16 cellular contexts compared by ENCODE assay signal in genomic region chr1:36920801-36921405, GRCh38.
DNase-seq lines count a peak whose midpoint lies in the region; ATAC-seq and TF ChIP-seq lines count a peak whose summit lies in the region.
"Had no signal": no experiment of that assay in that cellular context is flagged by ENCODE, and none has a peak within 500 bp of the region (broad histone marks: within the 10 kb centered on the region; RNA-seq: fewer than 3 reads in every experiment).

No MANE protein-coding gene starts in this region.

- peaks cover 3 to 14% (median 3%) of the 10 kb centered on the region in 5 experiments for H3K9me3 Mint-ChIP-seq in brain
- peaks cover 1 to 4% of the 10 kb centered on the region in 2 donors for H3K9me3 Mint-ChIP-seq in stimulated activated naive B cell treated with anti-CD40 and anti-IgM and Interleukin-4, amounts not matched to agents 10 μg/mL and 1 μg/mL and 100 μg/mL, for 72 hours

- DNase-seq in H7 (peak; percentile 30), mesenteric fat pad (ENCODE audit: low spot score) (peak; percentile 71), ureter (ENCODE audit: low spot score) (peak; percentile 25), hepatic stellate cell (ENCODE audit: low spot score) (no peak)
- DNase-seq in activated CD4-positive, alpha-beta T cell treated with anti-CD3 and anti-CD28 coated beads for 48 hours = no peak
- DNase-seq in stimulated activated naive B cell treated with anti-CD40 and anti-IgM and Interleukin-4, amounts not matched to agents 10 μg/mL and 1 μg/mL and 100 μg/mL, for 72 hours = no peak
- DNase-seq: AML-193; CD4-positive, CD25-positive, alpha-beta regulatory T cell; DMS53; GF-D8; HFFc6 had no signal

- peaks cover 45% of the 10 kb centered on the region for H3K4me1 Mint-ChIP-seq in brain
- H3K4me1 Mint-ChIP-seq in stimulated activated naive B cell treated with anti-CD40 and anti-IgM and Interleukin-4, amounts not matched to agents 10 μg/mL and 1 μg/mL and 100 μg/mL, for 72 hours = no peaks in the 10 kb centered on the region
- H3K4me1 Mint-ChIP-seq: CD4-positive, CD25-positive, alpha-beta regulatory T cell had no signal

- peak overlapping the region in 3 of 5 experiments; percentile 34 to 61 (median 43) for H3K27ac Mint-ChIP-seq in brain
- H3K27ac Mint-ChIP-seq in stimulated activated naive B cell treated with anti-CD40 and anti-IgM and Interleukin-4, amounts not matched to agents 10 μg/mL and 1 μg/mL and 100 μg/mL, for 72 hours = no peak overlapping the region
- H3K27ac Mint-ChIP-seq: CD4-positive, CD25-positive, alpha-beta regulatory T cell; HFFc6 had no signal

- no peaks in the 10 kb centered on the region for H3K27me3 ChIP-seq in H7 (ENCODE audit: control insufficient read depth, insufficient read depth, low read length)
- H3K27me3 ChIP-seq: BLaER1 treated with 17β-estradiol and CSF1 and Interleukin-3, amounts not matched to agents 10 nM and 100 nM had no signal

- H3K4me3 ChIP-seq in H7 (ENCODE audit: insufficient read depth, low read depth, low read length) = no peak overlapping the region
- H3K4me3 ChIP-seq: A549; BLaER1 treated with 17β-estradiol and CSF1 and Interleukin-3, amounts not matched to agents 10 nM and 100 nM; HAP-1 had no signal

- no peak for TF ChIP-seq CTCF in brain (conservative IDR thresholded peaks at IDR 0.05)

- H3K36me3 ChIP-seq in H7 (replicated peaks; ENCODE audit: control insufficient read depth, insufficient read depth, low read length) = no peaks in the 10 kb centered on the region
- H3K36me3 ChIP-seq: BLaER1 treated with 17β-estradiol and CSF1 and Interleukin-3, amounts not matched to agents 10 nM and 100 nM; HAP-1 had no signal

- peaks cover 18% of the 10 kb centered on the region for H3K27me3 Mint-ChIP-seq in brain
- peaks cover 34 to 42% of the 10 kb centered on the region in 2 donors for H3K27me3 Mint-ChIP-seq in stimulated activated naive B cell treated with anti-CD40 and anti-IgM and Interleukin-4, amounts not matched to agents 10 μg/mL and 1 μg/mL and 100 μg/mL, for 72 hours

- H3K36me3 Mint-ChIP-seq in brain = peaks cover 2% of the 10 kb centered on the region
- no peaks in the 10 kb centered on the region for H3K36me3 Mint-ChIP-seq in stimulated activated naive B cell treated with anti-CD40 and anti-IgM and Interleukin-4, amounts not matched to agents 10 μg/mL and 1 μg/mL and 100 μg/mL, for 72 hours
- H3K36me3 Mint-ChIP-seq: CD4-positive, CD25-positive, alpha-beta regulatory T cell had no signal

- no peak for ATAC-seq in stimulated activated naive B cell treated with anti-CD40 and anti-IgM and Interleukin-4, amounts not matched to agents 10 μg/mL and 1 μg/mL and 100 μg/mL, for 72 hours (replicated peaks)
- ATAC-seq: A549, HepG2 had no signal

- no peak overlapping the region for H3K4me3 Mint-ChIP-seq in brain
- no peak overlapping the region for H3K4me3 Mint-ChIP-seq in stimulated activated naive B cell treated with anti-CD40 and anti-IgM and Interleukin-4, amounts not matched to agents 10 μg/mL and 1 μg/mL and 100 μg/mL, for 72 hours
- H3K4me3 Mint-ChIP-seq: CD4-positive, CD25-positive, alpha-beta regulatory T cell; HFFc6 had no signal

Comparison
In these comparisons a context has a peak if more than half of its experiments do, and no peak if none do; other contexts are left out.
1. DNase-seq: peak in H7 (single experiment), mesenteric fat pad (single experiment) and ureter (single experiment); none in activated CD4-positive, alpha-beta T cell treated with anti-CD3 and anti-CD28 coated beads for 48 hours (single experiment), hepatic stellate cell (single experiment) and stimulated activated naive B cell treated with anti-CD40 and anti-IgM and Interleukin-4, amounts not matched to agents 10 μg/mL and 1 μg/mL and 100 μg/mL, for 72 hours (single experiment).